1 cellular context compared by ENCODE assay signal in genomic region chr12:104748356-104748755, GRCh38.
TF ChIP-seq lines count a peak whose summit lies in the region.

No MANE protein-coding gene starts in this region.

TF ChIP-seq in GM23338, 12 proteins besides CTCF, POLR2A, EP300 and RAD21 (continued from another document):
- TF ChIP-seq, protein P1, sequence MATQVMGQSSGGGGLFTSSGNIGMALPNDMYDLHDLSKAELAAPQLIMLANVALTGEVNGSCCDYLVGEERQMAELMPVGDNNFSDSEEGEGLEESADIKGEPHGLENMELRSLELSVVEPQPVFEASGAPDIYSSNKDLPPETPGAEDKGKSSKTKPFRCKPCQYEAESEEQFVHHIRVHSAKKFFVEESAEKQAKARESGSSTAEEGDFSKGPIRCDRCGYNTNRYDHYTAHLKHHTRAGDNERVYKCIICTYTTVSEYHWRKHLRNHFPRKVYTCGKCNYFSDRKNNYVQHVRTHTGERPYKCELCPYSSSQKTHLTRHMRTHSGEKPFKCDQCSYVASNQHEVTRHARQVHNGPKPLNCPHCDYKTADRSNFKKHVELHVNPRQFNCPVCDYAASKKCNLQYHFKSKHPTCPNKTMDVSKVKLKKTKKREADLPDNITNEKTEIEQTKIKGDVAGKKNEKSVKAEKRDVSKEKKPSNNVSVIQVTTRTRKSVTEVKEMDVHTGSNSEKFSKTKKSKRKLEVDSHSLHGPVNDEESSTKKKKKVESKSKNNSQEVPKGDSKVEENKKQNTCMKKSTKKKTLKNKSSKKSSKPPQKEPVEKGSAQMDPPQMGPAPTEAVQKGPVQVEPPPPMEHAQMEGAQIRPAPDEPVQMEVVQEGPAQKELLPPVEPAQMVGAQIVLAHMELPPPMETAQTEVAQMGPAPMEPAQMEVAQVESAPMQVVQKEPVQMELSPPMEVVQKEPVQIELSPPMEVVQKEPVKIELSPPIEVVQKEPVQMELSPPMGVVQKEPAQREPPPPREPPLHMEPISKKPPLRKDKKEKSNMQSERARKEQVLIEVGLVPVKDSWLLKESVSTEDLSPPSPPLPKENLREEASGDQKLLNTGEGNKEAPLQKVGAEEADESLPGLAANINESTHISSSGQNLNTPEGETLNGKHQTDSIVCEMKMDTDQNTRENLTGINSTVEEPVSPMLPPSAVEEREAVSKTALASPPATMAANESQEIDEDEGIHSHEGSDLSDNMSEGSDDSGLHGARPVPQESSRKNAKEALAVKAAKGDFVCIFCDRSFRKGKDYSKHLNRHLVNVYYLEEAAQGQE (IDR thresholded peaks at IDR 0.05; ENCODE audit: unreplicated experiment) = no peak
- TF ChIP-seq ZNF462 (CRISPR knock-in tag; IDR thresholded peaks at IDR 0.05) (no peak), STAT1 (IDR thresholded peaks at IDR 0.05; ENCODE audit: unreplicated experiment) (no peak), POLR2AphosphoS5 (IDR thresholded peaks at IDR 0.05; ENCODE audit: low read depth) (no peak), EZH2 (IDR thresholded peaks at IDR 0.05; ENCODE audit: low read depth, unreplicated experiment) (no peak)
